Comparison of ENCODE assay signal across 25 cellular contexts in the genomic region with DNA sequence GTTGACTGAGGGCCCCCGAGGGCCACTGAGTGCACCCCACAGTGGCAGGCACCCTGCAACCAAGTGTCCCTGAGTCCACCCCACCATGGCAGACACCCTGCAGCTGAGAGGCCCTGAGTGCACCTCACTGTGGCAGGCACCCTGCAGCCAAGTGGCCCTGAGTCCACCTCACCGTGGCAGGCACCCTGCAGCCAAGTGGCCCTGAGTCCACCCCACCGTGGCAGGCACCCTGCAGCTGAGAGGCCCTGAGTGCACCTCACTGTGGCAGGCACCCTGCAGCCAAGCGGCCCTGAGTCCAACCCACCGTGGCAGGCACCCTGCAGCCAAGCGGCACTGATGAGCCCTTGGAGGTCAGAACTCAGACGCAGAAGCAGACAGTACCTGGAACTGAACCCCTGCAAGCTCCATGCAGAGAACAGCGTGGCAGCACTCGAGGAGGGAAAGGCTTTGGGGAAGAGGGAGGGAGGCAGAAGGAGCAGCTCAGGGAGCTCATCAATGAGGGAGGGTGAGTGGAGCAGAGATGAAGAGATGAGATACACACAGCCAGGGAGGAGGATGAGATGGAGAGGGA.
"Had no signal": no experiment of that assay in that cellular context is flagged by ENCODE, and none has a peak within 500 bp of the region (broad histone marks: within the 10 kb centered on the region; RNA-seq: fewer than 3 reads in every experiment).

No MANE protein-coding gene starts in this region.

- DNase-seq: activated CD4-positive, alpha-beta T cell treated with anti-CD3 and anti-CD28 coated beads for 1 hour; activated CD4-positive, alpha-beta T cell treated with anti-CD3 and anti-CD28 coated beads, Interleukin-2, amount 50 U/mL, for 4 hours; activated effector memory CD4-positive, alpha-beta T cell treated with Interleukin-2 at 50 U/mL for 16 hours; activated naive CD4-positive, alpha-beta T cell treated with anti-CD3 and anti-CD28 coated beads for 36 hours; activated naive CD8-positive, alpha-beta T cell treated with anti-CD3 and anti-CD28 coated beads, Interleukin-2, amount 50 U/mL, for 24 hours; activated T-cell treated with anti-CD3 and anti-CD28 coated beads, Interleukin-2, amount 50 U/mL, for 72 hours; anterior cingulate cortex; dermis blood vessel endothelial cell; effector memory CD4-positive, alpha-beta T cell; foreskin melanocyte; glutamatergic neuron; immature natural killer cell; kidney glomerular epithelial cell; left ventricle myocardium superior; sigmoid colon; stimulated activated CD4-positive, alpha-beta T cell treated with anti-CD3 and anti-CD28 coated beads, Interleukin-2, amount 100 ng/mL, for 48 hours; stimulated activated CD8-positive, alpha-beta memory T cell treated with anti-CD3 and anti-CD28 coated beads, Interleukin-4, amount 100 ng/mL, for 48 hours; stimulated activated naive B cell treated with anti-CD40 and anti-IgM and Interleukin-4, amounts not matched to agents 10 μg/mL and 1 μg/mL and 100 μg/mL, for 72 hours; T-helper 2 cell had no signal

- H3K9me3 ChIP-seq: neutrophil, sigmoid colon had no signal

- H3K4me2 ChIP-seq: hepatocyte, smooth muscle cell had no signal

- H3K27me3 ChIP-seq: hepatocyte, neutrophil, sigmoid colon had no signal

- H2AFZ ChIP-seq: hepatocyte had no signal

- H3K36me3 ChIP-seq: sigmoid colon had no signal

- H3K4me3 ChIP-seq: hepatocyte, sigmoid colon, SK-N-MC, smooth muscle cell had no signal

- H3K27ac ChIP-seq: hepatocyte, neutrophil, sigmoid colon, SK-N-MC had no signal

- H3K4me1 ChIP-seq: sigmoid colon had no signal

- ATAC-seq: activated naive CD8-positive, alpha-beta T cell treated with anti-CD3 and anti-CD28 coated beads, Interleukin-2, amount 50 U/mL, for 24 hours; activated T-cell treated with anti-CD3 and anti-CD28 coated beads, Interleukin-2, amount 50 U/mL, for 72 hours; esophagus mucosa; left ventricle myocardium superior; natural killer cell treated with Interleukin-12 subunit alpha and Interleukin-12 subunit beta and Interleukin-15 and Interleukin-18, amount 100 ng/mL, for 72 hours; stimulated activated naive B cell treated with anti-CD40 and anti-IgM and Interleukin-4, amounts not matched to agents 10 μg/mL and 1 μg/mL and 100 μg/mL, for 72 hours had no signal
